18 cellular contexts compared by ENCODE assay signal in the genomic region with DNA sequence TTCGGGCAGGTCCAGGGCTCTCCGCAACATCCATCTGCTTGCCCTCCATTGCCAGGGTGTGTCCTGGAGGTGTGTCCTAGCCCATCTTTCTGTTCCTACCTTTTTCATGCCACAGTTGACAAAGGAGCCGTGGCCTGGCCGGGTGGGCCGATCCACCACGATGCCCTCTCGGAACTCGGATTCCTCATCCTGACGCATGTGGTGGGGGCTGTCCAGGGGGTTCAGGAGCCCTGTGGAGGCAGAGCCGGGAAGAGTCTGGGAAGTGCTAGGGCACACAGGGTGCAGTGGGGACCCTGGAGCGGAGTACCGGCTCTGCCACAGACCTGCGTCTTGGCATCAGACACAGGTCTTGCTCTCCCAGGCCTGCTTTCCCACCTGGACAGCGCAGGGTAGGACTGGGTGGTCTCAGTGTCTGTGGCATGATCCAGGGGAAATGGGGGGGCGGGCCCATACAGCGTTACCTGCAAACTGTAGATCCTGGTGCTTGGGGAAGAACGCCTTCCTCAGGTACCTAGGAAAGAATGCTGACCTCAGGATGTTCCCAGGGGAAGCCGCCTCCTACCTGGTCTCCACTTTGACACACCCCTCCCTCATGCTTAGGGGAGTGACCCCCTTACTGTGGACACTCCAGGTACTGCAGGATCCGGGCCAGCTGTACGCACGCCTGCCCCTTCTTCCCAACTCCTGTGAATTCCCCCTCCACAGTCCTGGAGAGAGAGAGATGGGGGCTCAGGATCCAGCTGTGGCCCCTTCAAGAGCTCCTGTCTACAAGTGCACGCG. TPM values are rescaled to one million over a fixed set of nuclear protein-coding genes. Genes with fewer than 3 reads are reported as not detected.
A peak's percentile ranks its signal among the peaks of the same experiment; 100 is the strongest.
DNase-seq lines count a peak whose midpoint lies in the region; ATAC-seq and TF ChIP-seq lines count a peak whose summit lies in the region.
"Had no signal": no experiment of that assay in that cellular context is flagged by ENCODE, and none has a peak within 500 bp of the region (broad histone marks: within the 10 kb centered on the region; RNA-seq: fewer than 3 reads in every experiment).

No MANE protein-coding gene starts in this region.

- no peak overlapping the region for H3K27ac ChIP-seq in VCaP
- H3K27ac ChIP-seq: hepatocyte had no signal

- ATAC-seq in HG03039 (IDR thresholded peaks at IDR 0.05; ENCODE audit: unreplicated experiment): no peak
- ATAC-seq: activated naive CD8-positive, alpha-beta T cell treated with anti-CD3 and anti-CD28 coated beads, Interleukin-2, amount 50 U/mL, for 24 hours had no signal

- TF ChIP-seq CTCF in BE2C (IDR thresholded peaks at IDR 0.05; ENCODE audit: low read depth, low read length) (peak; percentile 22; the same call in 1 of the 2 replicates), GM12872 (IDR thresholded peaks at IDR 0.05; ENCODE audit: insufficient read depth, low read depth, low read length) (peak; percentile 23; the same call in 1 of the 3 replicates), VCaP (conservative IDR thresholded peaks at IDR 0.05) (peak; percentile 47; the same call in 1 of the 2 replicates)

- no peaks in the 10 kb centered on the region for H3K4me1 ChIP-seq in BE2C

- no peaks in the 10 kb centered on the region for H3K9me3 ChIP-seq in BE2C

- H3K27me3 ChIP-seq in BE2C: no peaks in the 10 kb centered on the region
- H3K27me3 ChIP-seq: hepatocyte had no signal

- H3K36me3 ChIP-seq in BE2C: peaks cover 67% of the 10 kb centered on the region

- DNase-seq in BE2C (no peak), islet precursor cell (peak; percentile 64), DMS79 (lab: John Stamatoyannopoulos, UW) (no peak), NCI-H524 treated with DMSO at 0.1 percent for 48 hours (lab: John Stamatoyannopoulos, UW) (no peak), NCI-H2029 treated with DMSO at 0.1 percent for 48 hours (lab: John Stamatoyannopoulos, UW) (no peak)
- DNase-seq: activated CD4-positive, alpha-beta T cell treated with anti-CD3 and anti-CD28 coated beads for 48 hours; activated naive CD8-positive, alpha-beta T cell treated with anti-CD3 and anti-CD28 coated beads, Interleukin-2, amount 50 U/mL, for 24 hours; CD8-positive, alpha-beta memory T cell; Kasumi-1; NCI-H1105; NCI-H748 treated with DMSO at 0.1 percent for 48 hours; retina; stimulated activated CD4-positive, alpha-beta T cell treated with anti-CD3 and anti-CD28 coated beads, Interleukin-4, amount 100 ng/mL, for 4 hours had no signal

- no peak overlapping the region for H3K4me3 ChIP-seq in BE2C (ENCODE audit: low read depth, low read length)
- H3K4me3 ChIP-seq: hepatocyte, lung had no signal

RNA-seq across cellular contexts. Expression of gene SPOUT1, which starts 3.5 kb away (rescaled TPM):
- polyA plus RNA-seq in BE2C (2012; ENCODE audit: insufficient read depth, insufficient read length, low read depth): 108 TPM

RNA-seq across cellular contexts. Expression of gene ENDOG, which starts 7.8 kb away (rescaled TPM):
- polyA plus RNA-seq in BE2C (2012; ENCODE audit: insufficient read depth, insufficient read length, low read depth): 7.9 TPM

RNA-seq across cellular contexts. Expression of gene TBC1D13, which starts 39.1 kb away (rescaled TPM):
- polyA plus RNA-seq in BE2C (2012; ENCODE audit: insufficient read depth, insufficient read length, low read depth): 34.1 TPM

RNA-seq across cellular contexts. Expression of gene ZER1, which starts 54.4 kb away (rescaled TPM):
- polyA plus RNA-seq in BE2C (2012; ENCODE audit: insufficient read depth, insufficient read length, low read depth): 24.4 TPM

RNA-seq across cellular contexts. Expression of gene KYAT1, which starts 55.6 kb away (rescaled TPM):
- polyA plus RNA-seq in BE2C (2012; ENCODE audit: insufficient read depth, insufficient read length, low read depth): 9.9 TPM
